9 cellular contexts compared by ENCODE assay signal in genomic region chrX:13250831-13251612, GRCh38.
DNase-seq lines count a peak whose midpoint lies in the region; ATAC-seq and TF ChIP-seq lines count a peak whose summit lies in the region.
"Had no signal": no experiment of that assay in that cellular context is flagged by ENCODE, and none has a peak within 500 bp of the region (broad histone marks: within the 10 kb centered on the region; RNA-seq: fewer than 3 reads in every experiment).

No MANE protein-coding gene starts in this region.

- no peaks in the 10 kb centered on the region for H3K27me3 Mint-ChIP-seq in neural progenitor cell (ENCODE audit: insufficient read depth, low read depth)
- peaks cover 2% of the 10 kb centered on the region for H3K27me3 Mint-ChIP-seq in activated CD8-positive, alpha-beta T cell treated with anti-CD3 and anti-CD28 coated beads, Interleukin-2, amount 10 ng/mL, durations not matched to agents 7 days and 5 days (ENCODE audit: low read depth)

- TF ChIP-seq CTCF in HL-60 (IDR thresholded peaks at IDR 0.05; ENCODE audit: insufficient read depth, low read length) (no peak), astrocyte of the spinal cord (IDR thresholded peaks at IDR 0.05; ENCODE audit: low read depth, low read length) (no peak), neural progenitor cell (IDR thresholded peaks at IDR 0.05) (no peak)

- H3K9me3 ChIP-seq in right cardiac atrium (ENCODE audit: control insufficient read depth, low read length) (no peaks in the 10 kb centered on the region), neural progenitor cell (ENCODE audit: low read depth) (no peaks in the 10 kb centered on the region)

- no peak overlapping the region for H3K4me3 Mint-ChIP-seq in neural progenitor cell
- H3K4me3 Mint-ChIP-seq in activated CD8-positive, alpha-beta T cell treated with anti-CD3 and anti-CD28 coated beads, Interleukin-2, amount 10 ng/mL, durations not matched to agents 7 days and 5 days: no peak overlapping the region

- 48% methylated on average over 7 of the region's 7 CpGs for WGBS in right cardiac atrium

- H3K4me3 ChIP-seq in HL-60 (replicated peaks; ENCODE audit: insufficient read depth, low read length) (no peak overlapping the region), astrocyte of the spinal cord (ENCODE audit: low read depth, low read length) (no peak overlapping the region), right cardiac atrium (ENCODE audit: low read length) (no peak overlapping the region), neural progenitor cell (no peak overlapping the region)

- H3K4me1 Mint-ChIP-seq in neural progenitor cell: no peaks in the 10 kb centered on the region
- H3K4me1 Mint-ChIP-seq in activated CD8-positive, alpha-beta T cell treated with anti-CD3 and anti-CD28 coated beads, Interleukin-2, amount 10 ng/mL, durations not matched to agents 7 days and 5 days (ENCODE audit: low read depth): peaks cover 31% of the 10 kb centered on the region

- intact Hi-C loops in right cardiac atrium (cut with DNase I): no loop called here

- no peaks in the 10 kb centered on the region for H3K36me3 Mint-ChIP-seq in neural progenitor cell
- peaks cover 3% of the 10 kb centered on the region for H3K36me3 Mint-ChIP-seq in activated CD8-positive, alpha-beta T cell treated with anti-CD3 and anti-CD28 coated beads, Interleukin-2, amount 10 ng/mL, durations not matched to agents 7 days and 5 days (ENCODE audit: low read depth)

- no peak overlapping the region for H3K4me2 ChIP-seq in neural progenitor cell

- no peak overlapping the region for H3K9ac ChIP-seq in neural progenitor cell
- H3K9ac ChIP-seq: parathyroid adenoma had no signal

- POLR2A ChIA-PET in activated CD8-positive, alpha-beta T cell treated with anti-CD3 and anti-CD28 coated beads, Interleukin-2, amount 10 ng/mL, durations not matched to agents 7 days and 5 days (lab: Charles Lee): no interaction called here

- H3K27me3 ChIP-seq in HL-60 (ENCODE audit: insufficient read depth, poor library complexity, severe bottlenecking) (no peaks in the 10 kb centered on the region), right cardiac atrium (ENCODE audit: control insufficient read depth, insufficient read depth) (no peaks in the 10 kb centered on the region), neural progenitor cell (no peaks in the 10 kb centered on the region)

- H3K4me1 ChIP-seq in right cardiac atrium (ENCODE audit: control insufficient read depth, insufficient read depth, low read length) (peaks cover 1% of the 10 kb centered on the region), neural progenitor cell (no peaks in the 10 kb centered on the region)
- H3K4me1 ChIP-seq: parathyroid adenoma had no signal

- H2AFZ ChIP-seq in neural progenitor cell (replicated peaks): no peak overlapping the region
- H2AFZ ChIP-seq: parathyroid adenoma had no signal

- no peak overlapping the region for H3K27ac Mint-ChIP-seq in neural progenitor cell
- no peak overlapping the region for H3K27ac Mint-ChIP-seq in activated CD8-positive, alpha-beta T cell treated with anti-CD3 and anti-CD28 coated beads, Interleukin-2, amount 10 ng/mL, durations not matched to agents 7 days and 5 days

- H3K79me2 ChIP-seq in neural progenitor cell (ENCODE audit: low read depth): no peaks in the 10 kb centered on the region
- H3K79me2 ChIP-seq: parathyroid adenoma had no signal

- TF ChIP-seq POLR2A in erythroblast (IDR thresholded peaks at IDR 0.05; ENCODE audit: low read length): no peak

- CTCF ChIA-PET in activated CD8-positive, alpha-beta T cell treated with anti-CD3 and anti-CD28 coated beads, Interleukin-2, amount 10 ng/mL, durations not matched to agents 7 days and 5 days (lab: Charles Lee): no interaction called here

- H3F3A ChIP-seq in neural progenitor cell (ENCODE audit: low read depth): no peaks in the 10 kb centered on the region

- in situ Hi-C loops in astrocyte of the spinal cord (cut with HindIII; ENCODE audit: low sequenced_read_pairs): no loop called here

- H3K27ac ChIP-seq in HL-60 (replicated peaks) (peak overlapping the region; percentile 47), right cardiac atrium (ENCODE audit: low read length) (peak overlapping the region; percentile 52), neural progenitor cell (no peak overlapping the region)
- H3K27ac ChIP-seq: parathyroid adenoma had no signal

- peak; percentile 89 to 90 for ATAC-seq in right cardiac atrium
- no peak for ATAC-seq in activated CD8-positive, alpha-beta T cell treated with anti-CD3 and anti-CD28 coated beads, Interleukin-2, amount 10 ng/mL, durations not matched to agents 7 days and 5 days

- peaks cover 16% of the 10 kb centered on the region for H3K9me3 Mint-ChIP-seq in neural progenitor cell
- no peaks in the 10 kb centered on the region for H3K9me3 Mint-ChIP-seq in activated CD8-positive, alpha-beta T cell treated with anti-CD3 and anti-CD28 coated beads, Interleukin-2, amount 10 ng/mL, durations not matched to agents 7 days and 5 days (ENCODE audit: insufficient read depth)

- H3K36me3 ChIP-seq in neural progenitor cell: no peaks in the 10 kb centered on the region

- H4K20me1 ChIP-seq in neural progenitor cell (ENCODE audit: low read depth): no peaks in the 10 kb centered on the region

- DNase-seq in HL-60 (ENCODE audit: low read depth in 1 of 2, low spot score in 1 of 2) (peak; percentile 75 to 84), astrocyte of the spinal cord (ENCODE audit: low read depth, low spot score) (peak; percentile 85), right cardiac atrium (peak in 1 of 3 donors; percentile 33), superior temporal gyrus (ENCODE audit: extremely low spot score) (peak; percentile 14), neural progenitor cell (ENCODE audit: low spot score) (no peak), erythroblast (lab: John Stamatoyannopoulos, UW) (no peak)
- DNase-seq in activated CD8-positive, alpha-beta T cell treated with anti-CD3 and anti-CD28 coated beads, Interleukin-2, amount 10 ng/mL, durations not matched to agents 7 days and 5 days: no peak
- DNase-seq: T-helper 1 cell had no signal

Comparison
In these comparisons a context has a peak if more than half of its experiments do, and no peak if none do; other contexts are left out.
1. DNase-seq: peak in HL-60 (2 of 2), astrocyte of the spinal cord (single experiment) and superior temporal gyrus (single experiment); none in neural progenitor cell (single experiment), erythroblast (0 of 2) and activated CD8-positive, alpha-beta T cell treated with anti-CD3 and anti-CD28 coated beads, Interleukin-2, amount 10 ng/mL, durations not matched to agents 7 days and 5 days (single experiment).